Comparison of ENCODE assay signal across 9 cellular contexts in the genomic region with DNA sequence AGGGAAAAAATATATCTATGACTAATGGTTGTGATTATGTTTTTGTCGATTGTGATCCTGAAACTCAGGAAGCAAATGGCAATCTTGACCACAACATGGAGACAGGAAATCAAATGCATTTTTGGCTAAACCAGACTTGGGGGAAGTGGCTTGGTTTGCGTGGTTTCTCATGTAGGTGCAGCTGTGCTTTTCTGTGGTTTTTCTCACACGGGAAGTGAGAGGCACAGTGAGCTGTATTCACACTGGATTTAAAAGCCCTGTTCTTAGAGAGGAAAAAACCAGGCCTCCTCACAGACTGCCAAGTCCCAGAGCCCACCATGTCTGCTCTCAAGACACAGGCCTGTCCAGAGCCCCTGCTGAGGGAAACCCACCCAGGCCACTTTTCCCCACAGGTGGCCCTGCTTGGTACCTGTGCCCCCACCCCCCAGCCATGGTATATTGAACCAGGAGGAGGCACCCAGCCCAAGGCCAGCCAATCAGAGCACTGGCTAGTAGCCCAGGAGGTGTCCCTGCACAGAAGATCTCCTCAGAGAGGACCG. TPM values are rescaled to one million over a fixed set of nuclear protein-coding genes. Genes with fewer than 3 reads are reported as not detected.
DNase-seq lines count a peak whose midpoint lies in the region; ATAC-seq, FAIRE-seq and TF ChIP-seq lines count a peak whose summit lies in the region.
"Had no signal": no experiment of that assay in that cellular context is flagged by ENCODE, and none has a peak within 500 bp of the region (broad histone marks: within the 10 kb centered on the region; RNA-seq: fewer than 3 reads in every experiment).

No MANE protein-coding gene starts in this region.

- H3K27ac Mint-ChIP-seq in activated naive CD8-positive, alpha-beta T cell treated with anti-CD3 and anti-CD28 coated beads for 36 hours: peak overlapping the region; percentile 86
- H3K27ac Mint-ChIP-seq in immature natural killer cell: peak overlapping the region; percentile 17 to 79 (median 48)

- H3K4me3 Mint-ChIP-seq in activated naive CD8-positive, alpha-beta T cell treated with anti-CD3 and anti-CD28 coated beads for 36 hours: peak overlapping the region; percentile 53
- H3K4me3 Mint-ChIP-seq in immature natural killer cell: peak overlapping the region; percentile 70 to 83 (median 77)

- peaks cover 0 to 8% of the 10 kb centered on the region in 2 donors for H3K36me3 ChIP-seq in stomach smooth muscle (ENCODE audit: control insufficient read depth in 2 of 2, insufficient read depth in 2 of 2, low read length in 2 of 2)

- peaks cover 33% of the 10 kb centered on the region for H3K4me1 Mint-ChIP-seq in activated naive CD8-positive, alpha-beta T cell treated with anti-CD3 and anti-CD28 coated beads for 36 hours
- peaks cover 54 to 62% of the 10 kb centered on the region in 2 donors for H3K4me1 Mint-ChIP-seq in immature natural killer cell

- CTCF ChIA-PET in RWPE1 (lab: Yijun Ruan, JAX): no interaction called here

- no peaks in the 10 kb centered on the region for H3K9me3 ChIP-seq in stomach smooth muscle (ENCODE audit: control insufficient read depth in 2 of 2, low read length in 2 of 2)

- no peaks in the 10 kb centered on the region for H3K27me3 ChIP-seq in stomach smooth muscle (ENCODE audit: control insufficient read depth in 1 of 2, insufficient read depth in 2 of 2, low read length in 2 of 2)

- no peak overlapping the region for H3K4me3 ChIP-seq in stomach smooth muscle (ENCODE audit: low read length in 2 of 2)

- peaks cover 9% of the 10 kb centered on the region for H3K36me3 Mint-ChIP-seq in activated naive CD8-positive, alpha-beta T cell treated with anti-CD3 and anti-CD28 coated beads for 36 hours
- H3K36me3 Mint-ChIP-seq in immature natural killer cell: peaks cover 3 to 26% (median 4%) of the 10 kb centered on the region in 3 donors

- FAIRE-seq in D721Med (lab: Jason Lieb, UNC): no peak
- FAIRE-seq: islet of Langerhans had no signal

- TF ChIP-seq CTCF in RWPE1 (conservative IDR thresholded peaks at IDR 0.05; ENCODE audit: low read depth) (no peak), D721Med (IDR thresholded peaks at IDR 0.05; ENCODE audit: insufficient read depth, missing control alignments) (no peak)

- peaks cover 25% of the 10 kb centered on the region for H3K4me1 ChIP-seq in stomach smooth muscle (ENCODE audit: control insufficient read depth, insufficient read depth, low read length)

- H3K9ac ChIP-seq in stomach smooth muscle (ENCODE audit: low read length in 2 of 2): no peak overlapping the region

- H3K27ac ChIP-seq in RWPE1: peak overlapping the region; percentile 98
- H3K27ac ChIP-seq in stomach smooth muscle (ENCODE audit: low read length): peak overlapping the region; percentile 70

- POLR2A ChIA-PET in RWPE1 (lab: Yijun Ruan, JAX; ENCODE audit: low non-redundant PET): no interaction called here

- peaks cover 41% of the 10 kb centered on the region for H3K27me3 Mint-ChIP-seq in activated naive CD8-positive, alpha-beta T cell treated with anti-CD3 and anti-CD28 coated beads for 36 hours
- H3K27me3 Mint-ChIP-seq in immature natural killer cell (ENCODE audit: low read depth in 3 of 3): peaks cover 8 to 12% (median 10%) of the 10 kb centered on the region in 3 donors

- ATAC-seq in GM18870 (IDR thresholded peaks at IDR 0.05; ENCODE audit: unreplicated experiment) (peak; percentile 91), HG02973 (IDR thresholded peaks at IDR 0.05; ENCODE audit: unreplicated experiment) (peak; percentile 93)

- H3K9me3 Mint-ChIP-seq in activated naive CD8-positive, alpha-beta T cell treated with anti-CD3 and anti-CD28 coated beads for 36 hours: peaks cover 4% of the 10 kb centered on the region
- no peaks in the 10 kb centered on the region for H3K9me3 Mint-ChIP-seq in immature natural killer cell

- DNase-seq in RWPE1 (ENCODE audit: low spot score) (no peak), immature natural killer cell (peak; percentile 71 to 73 (median 72)), SHP77 (lab: John Stamatoyannopoulos, UW) (no peak), D721Med (ENCODE audit: insufficient read length, low spot score) (no peak)
- DNase-seq in activated naive CD8-positive, alpha-beta T cell treated with anti-CD3 and anti-CD28 coated beads for 36 hours: peak; percentile 71

RNA-seq across cellular contexts. Expression of a gene that starts 46.2 kb away (rescaled TPM):
- 1 to 10 TPM; 2.2 to 2.7 TPM for total RNA-seq in activated naive CD8-positive, alpha-beta T cell treated with anti-CD3 and anti-CD28 coated beads for 36 hours
- polyA plus RNA-seq in immature natural killer cell: 10 to 100 TPM; 25.0 to 32.7 (median 32.3) TPM

RNA-seq across cellular contexts. Expression of a gene that starts 46.3 kb away (rescaled TPM):
- 10 to 100 TPM; 23.0 to 23.3 TPM for total RNA-seq in activated naive CD8-positive, alpha-beta T cell treated with anti-CD3 and anti-CD28 coated beads for 36 hours
- 10 to 100 TPM; 29.9 to 38.9 (median 32.3) TPM for polyA plus RNA-seq in immature natural killer cell

Comparison
In these comparisons a context has a peak if more than half of its experiments do, and no peak if none do; other contexts are left out.
1. DNase-seq: peak in activated naive CD8-positive, alpha-beta T cell treated with anti-CD3 and anti-CD28 coated beads for 36 hours (single experiment) and immature natural killer cell (3 of 3); none in RWPE1 (single experiment), SHP77 (0 of 2) and D721Med (single experiment).